ENCODE assay signal across 7 cellular contexts in genomic region chr7:142323706-142324105, GRCh38.
A peak's percentile ranks its signal among the peaks of the same experiment; 100 is the strongest.
DNase-seq lines count a peak whose midpoint lies in the region; ATAC-seq and TF ChIP-seq lines count a peak whose summit lies in the region.

No MANE protein-coding gene starts in this region.

- H3K9me3 Mint-ChIP-seq in activated CD8-positive, alpha-beta T cell treated with anti-CD3 and anti-CD28 coated beads for 36 hours = no peaks in the 10 kb centered on the region

- peaks cover 20% of the 10 kb centered on the region for H3K4me1 Mint-ChIP-seq in activated CD8-positive, alpha-beta T cell treated with anti-CD3 and anti-CD28 coated beads for 36 hours (ENCODE audit: low read depth)

- peak overlapping the region; percentile 40 for H3K27ac Mint-ChIP-seq in activated CD8-positive, alpha-beta T cell treated with anti-CD3 and anti-CD28 coated beads for 36 hours

- intact Hi-C loops in activated CD8-positive, alpha-beta T cell treated with anti-CD3 and anti-CD28 coated beads for 36 hours (cut with micrococcal nuclease) = loop anchor here (5.0 kb wide), 1 partner anchor 489 kb away; no protein-coding TSS in a partner anchor
- intact Hi-C loops in head of caudate nucleus (cut with DNase I) = no loop called here

- no peaks in the 10 kb centered on the region for H3K27me3 Mint-ChIP-seq in activated CD8-positive, alpha-beta T cell treated with anti-CD3 and anti-CD28 coated beads for 36 hours

- CTCF ChIA-PET in activated CD8-positive, alpha-beta T cell treated with anti-CD3 and anti-CD28 coated beads for 36 hours (lab: Charles Lee) = interaction anchor here (0.6 to 2.8 kb wide), 23 partner anchors 9 to 891 kb away, joined by 3 to 20 read pairs (median 4); no protein-coding TSS in a partner anchor

- H3K4me3 Mint-ChIP-seq in activated CD8-positive, alpha-beta T cell treated with anti-CD3 and anti-CD28 coated beads for 36 hours = peak overlapping the region; percentile 40

- TF ChIP-seq CTCF in GM12874 (IDR thresholded peaks at IDR 0.05; ENCODE audit: insufficient read depth, low read depth, low read length) = peak; percentile 58
- peak; percentile 75 for TF ChIP-seq CTCF in activated CD8-positive, alpha-beta T cell treated with anti-CD3 and anti-CD28 coated beads for 36 hours (IDR thresholded peaks at IDR 0.05)

- ATAC-seq in activated CD8-positive, alpha-beta T cell treated with anti-CD3 and anti-CD28 coated beads for 36 hours = peak; percentile 61

- DNase-seq in HuH-7.5 (ENCODE audit: low spot score) (peak; percentile 34), head of caudate nucleus (peak; percentile 14 to 88 (median 70)), NCI-H2107 treated with DMSO at 0.1 percent for 48 hours (lab: John Stamatoyannopoulos, UW; ENCODE audit: unreplicated experiment) (no peak), NCI-H345 (lab: John Stamatoyannopoulos, UW) (no peak)
- peak; percentile 66 for DNase-seq in activated CD8-positive, alpha-beta T cell treated with anti-CD3 and anti-CD28 coated beads for 36 hours
- DNase-seq in stimulated activated CD4-positive, alpha-beta T cell treated with anti-CD3 and anti-CD28 coated beads, TNF-alpha, amount 100 ng/mL, for 1 hour (ENCODE audit: low read depth in 3 of 3, low spot score in 1 of 3) = peak in 2 of 3 donors; percentile 7 to 43

- POLR2A ChIA-PET in activated CD8-positive, alpha-beta T cell treated with anti-CD3 and anti-CD28 coated beads for 36 hours (lab: Charles Lee) = interaction anchor here (1.3 kb wide), 1 partner anchor 483 kb away, joined by 3 read pairs; no protein-coding TSS in a partner anchor

- H3K36me3 Mint-ChIP-seq in activated CD8-positive, alpha-beta T cell treated with anti-CD3 and anti-CD28 coated beads for 36 hours (ENCODE audit: low read depth) = no peaks in the 10 kb centered on the region

Comparison
In these comparisons a context has a peak if more than half of its experiments do, and no peak if none do; other contexts are left out.
1. DNase-seq: peak in HuH-7.5 (single experiment), activated CD8-positive, alpha-beta T cell treated with anti-CD3 and anti-CD28 coated beads for 36 hours (single experiment), head of caudate nucleus (42 of 42) and stimulated activated CD4-positive, alpha-beta T cell treated with anti-CD3 and anti-CD28 coated beads, TNF-alpha, amount 100 ng/mL, for 1 hour (2 of 3); none in NCI-H2107 treated with DMSO at 0.1 percent for 48 hours (single experiment) and NCI-H345 (single experiment).